In the genomic region with DNA sequence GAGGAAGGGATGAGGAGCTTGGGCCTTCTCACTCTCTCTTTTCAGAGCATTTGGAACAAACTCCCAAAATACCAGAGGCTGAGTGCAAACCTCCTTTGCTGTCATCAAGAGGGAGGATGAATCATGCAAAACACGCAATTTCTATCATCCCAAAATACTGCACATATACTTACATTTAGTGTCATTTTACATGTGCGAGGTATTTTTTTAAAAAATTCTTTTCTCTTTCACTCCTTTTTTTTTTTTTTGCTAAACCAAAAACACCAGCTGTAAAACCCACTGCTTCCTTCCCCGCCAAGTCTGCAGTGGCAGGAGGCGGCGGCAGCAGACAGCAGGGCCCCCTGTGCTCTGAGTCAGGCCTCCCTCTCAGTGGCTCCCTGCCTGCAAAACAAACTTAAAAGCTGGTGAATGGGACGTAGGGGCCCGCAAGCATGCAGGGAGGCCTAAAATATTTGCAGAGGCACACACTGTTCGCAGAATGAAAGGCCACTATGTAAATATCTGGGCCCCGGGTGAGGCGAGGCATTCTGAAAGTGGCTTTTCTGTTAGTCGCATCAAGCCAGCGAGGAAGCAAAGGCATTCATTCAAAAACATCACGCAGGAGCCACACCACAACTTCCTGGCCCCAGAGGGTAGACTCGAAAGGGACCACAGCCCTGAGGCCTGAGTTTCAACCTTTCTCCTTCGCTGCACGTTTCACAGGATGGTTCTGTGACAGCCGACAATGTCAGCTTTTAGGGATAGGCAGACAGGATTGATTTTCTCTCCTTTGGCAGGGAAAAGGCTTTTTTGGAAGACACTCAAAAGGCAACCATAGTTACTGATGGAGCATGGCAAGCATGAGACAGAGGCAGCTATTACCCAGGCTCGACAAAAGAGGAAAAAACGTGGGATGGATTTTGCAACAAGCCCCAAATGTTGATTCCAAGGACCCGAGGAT, we compare ENCODE assay signal across 8 cellular contexts.
DNase-seq lines count a peak whose midpoint lies in the region; ATAC-seq, FAIRE-seq and TF ChIP-seq lines count a peak whose summit lies in the region.

No MANE protein-coding gene starts in this region.

- H3K9me3 ChIP-seq in sigmoid colon = no peaks in the 10 kb centered on the region

- TF ChIP-seq CTCF in 22Rv1 (IDR thresholded peaks at IDR 0.05) (no peak), sigmoid colon (IDR thresholded peaks at IDR 0.05) (no peak), D721Med (IDR thresholded peaks at IDR 0.05; ENCODE audit: insufficient read depth, missing control alignments) (no peak)

- no peaks in the 10 kb centered on the region for H3K27me3 Mint-ChIP-seq in activated naive CD4-positive, alpha-beta T cell treated with anti-CD3 and anti-CD28 coated beads for 36 hours (ENCODE audit: low read depth)

- WGBS in sigmoid colon, 2 donors = 28 to 67% methylated on average over 20 of the region's 20 CpGs

- DNase-seq in SHP77 (lab: John Stamatoyannopoulos, UW) (peak; percentile 6 to 45), Right ventricle myocardium superior (peak; percentile 49), sigmoid colon (no peak), D721Med (ENCODE audit: insufficient read length, low spot score) (no peak)
- peak; percentile 85 for DNase-seq in activated naive CD4-positive, alpha-beta T cell treated with anti-CD3 and anti-CD28 coated beads for 36 hours

- H3K4me1 ChIP-seq in sigmoid colon = peaks cover 0 to 30% (median 21%) of the 10 kb centered on the region in 4 donors

- H3K27ac ChIP-seq in 22Rv1 = peak overlapping the region; percentile 79
- H3K27ac ChIP-seq in sigmoid colon = peak overlapping the region; percentile 55 to 77 (median 70)

- ATAC-seq in GM18909 (IDR thresholded peaks at IDR 0.05; ENCODE audit: poor library complexity, unreplicated experiment) (peak; percentile 89), HG03196 (IDR thresholded peaks at IDR 0.05; ENCODE audit: unreplicated experiment) (peak; percentile 83), Right ventricle myocardium superior (ENCODE audit: poor library complexity) (peak; percentile 58)

- CTCF ChIA-PET in activated naive CD4-positive, alpha-beta T cell treated with anti-CD3 and anti-CD28 coated beads for 36 hours (lab: Charles Lee) = interaction anchor here (0.6 to 1.7 kb wide), 5 partner anchors 38 to 273 kb away, joined by 3 to 4 read pairs (median 3); no protein-coding TSS in a partner anchor

- peak overlapping the region; percentile 82 for H3K27ac Mint-ChIP-seq in activated naive CD4-positive, alpha-beta T cell treated with anti-CD3 and anti-CD28 coated beads for 36 hours

- H3K27me3 ChIP-seq in sigmoid colon = no peaks in the 10 kb centered on the region

- no peak for TF ChIP-seq POLR2A in sigmoid colon (IDR thresholded peaks at IDR 0.05)

- no peaks in the 10 kb centered on the region for H3K36me3 Mint-ChIP-seq in activated naive CD4-positive, alpha-beta T cell treated with anti-CD3 and anti-CD28 coated beads for 36 hours (ENCODE audit: low read depth)

- H3K4me3 ChIP-seq in sigmoid colon = peak overlapping the region in 2 of 4 donors; percentile 4 to 14

- intact Hi-C loops in activated naive CD4-positive, alpha-beta T cell treated with anti-CD3 and anti-CD28 coated beads for 36 hours (cut with micrococcal nuclease) = loop anchor here (1.0 to 2.0 kb wide), 13 partner anchors 19 to 1460 kb away; a partner anchor contains a TSS
- intact Hi-C loops in Right ventricle myocardium superior (cut with DNase I) (no loop called here), sigmoid colon (cut with DNase I) (no loop called here)

- peak overlapping the region; percentile 62 for H3K4me3 Mint-ChIP-seq in activated naive CD4-positive, alpha-beta T cell treated with anti-CD3 and anti-CD28 coated beads for 36 hours

- TF ChIP-seq EP300 in sigmoid colon (IDR thresholded peaks at IDR 0.05) = no peak

- FAIRE-seq in D721Med (lab: Jason Lieb, UNC) = no peak

- peaks cover 41% of the 10 kb centered on the region for H3K4me1 Mint-ChIP-seq in activated naive CD4-positive, alpha-beta T cell treated with anti-CD3 and anti-CD28 coated beads for 36 hours (ENCODE audit: low read depth)

- no peaks in the 10 kb centered on the region for H3K36me3 ChIP-seq in sigmoid colon

- H3K9me3 Mint-ChIP-seq in activated naive CD4-positive, alpha-beta T cell treated with anti-CD3 and anti-CD28 coated beads for 36 hours = no peaks in the 10 kb centered on the region

Comparison
In these comparisons a context has a peak if more than half of its experiments do, and no peak if none do; other contexts are left out.
1. DNase-seq: peak in SHP77 (2 of 2), activated naive CD4-positive, alpha-beta T cell treated with anti-CD3 and anti-CD28 coated beads for 36 hours (single experiment) and Right ventricle myocardium superior (single experiment); none in sigmoid colon (single experiment) and D721Med (single experiment).
2. Peak in every context shown above with its lines, with median percentiles within 50 percentile points of each other: ATAC-seq.